In the genomic region with DNA sequence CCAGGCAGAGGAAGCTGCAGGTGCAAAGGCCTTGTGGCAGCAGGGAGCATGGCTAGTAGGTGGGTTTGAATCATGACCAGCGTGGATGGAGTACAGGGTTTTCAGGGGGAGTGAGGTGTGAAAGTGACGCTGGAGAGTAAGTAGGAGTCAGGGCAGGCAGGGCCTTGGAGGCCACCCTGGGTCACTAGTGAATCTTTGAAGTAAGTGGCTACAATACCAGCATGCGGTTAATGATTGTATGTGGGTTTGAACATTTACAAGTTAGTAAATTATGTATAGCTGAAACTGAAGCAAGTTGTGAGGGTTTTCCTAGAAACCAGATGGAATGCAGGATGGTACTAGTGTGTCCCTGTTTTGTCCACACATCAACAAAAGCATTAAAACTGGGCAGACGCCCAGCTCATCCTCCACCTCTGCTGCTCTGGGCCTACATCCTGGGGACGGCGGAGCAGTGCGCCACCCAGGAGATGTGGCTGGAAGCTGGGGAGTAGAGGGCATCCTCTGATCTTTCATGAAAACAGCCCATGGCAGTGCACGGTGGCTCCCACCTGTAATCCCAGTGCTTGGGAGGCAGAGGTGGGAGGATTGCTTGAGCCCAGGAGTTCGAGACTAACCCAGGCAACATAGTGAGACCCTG, we compare ENCODE assay signal across 31 cellular contexts.
"Had no signal": no experiment of that assay in that cellular context is flagged by ENCODE, and none has a peak within 500 bp of the region (broad histone marks: within the 10 kb centered on the region; RNA-seq: fewer than 3 reads in every experiment).

No MANE protein-coding gene starts in this region.

- H3K27me3 ChIP-seq: brain microvascular endothelial cell had no signal

- H3K36me3 ChIP-seq: brain microvascular endothelial cell had no signal

- H3K27ac ChIP-seq: brain microvascular endothelial cell, PC-9, RWPE1, WERI-Rb-1 had no signal

- DNase-seq: activated CD4-positive, alpha-beta T cell treated with anti-CD3 and anti-CD28 coated beads for 1 hour; activated CD4-positive, alpha-beta T cell treated with anti-CD3 and anti-CD28 coated beads for 48 hours; activated CD4-positive, alpha-beta T cell treated with anti-CD3 and anti-CD28 coated beads, Interleukin-2, amount 50 U/mL, for 48 hours; activated CD4-positive, CD25-positive, alpha-beta regulatory T cell; activated CD8-positive, alpha-beta memory T cell treated with anti-CD3 and anti-CD28 coated beads, Interleukin-2, amount 50 U/mL, for 4 hours; activated naive CD4-positive, alpha-beta T cell treated with anti-CD3 and anti-CD28 coated beads, Interleukin-2, amount 10 ng/mL, durations not matched to agents 7 days and 5 days; activated naive CD8-positive, alpha-beta T cell treated with anti-CD3 and anti-CD28 coated beads, Interleukin-2, amount 50 U/mL, for 24 hours; activated T-cell treated with anti-CD3 and anti-CD28 coated beads for 4 hours; activated T-cell treated with anti-CD3 and anti-CD28 coated beads, Interleukin-2, amount 50 U/mL, for 4 hours; anterior cingulate cortex; brain microvascular endothelial cell; central memory CD4-positive, alpha-beta T cell; NCI-H1092 treated with DMSO at 0.1 percent for 48 hours; NCI-H1417; NCI-H146; NCI-H187; NCI-H2029 treated with DMSO at 0.1 percent for 48 hours; NCI-H2107; NCI-H2171; NCI-H510A; NCI-H526; NCI-H748 treated with DMSO at 0.1 percent for 48 hours; NK-92 treated with Interleukin-12 subunit alpha and Interleukin-12 subunit beta, amount 100 ng/mL, for 24 hours; PC-9; Right ventricle myocardium superior; SW 1271; T-helper 1 cell; T-helper 2 cell; T1000; WERI-Rb-1 had no signal

- H3K4me3 ChIP-seq: PC-9 had no signal
